Comparison of ENCODE assay signal across 1 cellular context in the genomic region with DNA sequence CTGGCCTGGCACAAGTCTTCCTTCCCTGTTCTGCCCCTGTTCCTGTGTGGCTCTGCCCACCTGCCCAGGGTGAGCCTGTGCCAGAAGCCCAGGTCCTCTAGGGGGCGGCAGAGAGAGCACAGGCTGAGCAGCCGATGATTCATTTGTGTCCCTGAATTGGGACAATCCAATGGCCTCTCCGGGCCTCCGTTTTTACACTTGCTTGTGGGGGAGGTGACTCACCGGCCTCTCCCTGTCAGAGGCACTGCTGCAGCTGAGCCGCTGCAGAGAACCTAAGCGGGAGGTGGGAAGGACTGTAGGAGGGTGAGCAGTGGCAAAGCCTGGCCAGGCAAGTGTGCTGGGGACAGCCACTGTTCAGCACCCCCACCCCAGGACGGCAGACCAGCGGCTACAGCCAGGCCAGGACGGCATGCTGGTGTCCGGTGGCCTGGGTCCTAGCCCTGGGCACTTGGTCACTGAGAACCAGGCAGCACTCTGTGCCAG.
TF ChIP-seq lines count a peak whose summit lies in the region.

No MANE protein-coding gene starts in this region.

TF ChIP-seq in HEK293, 187 proteins besides CTCF, POLR2A, EP300 and RAD21 (continued from another document and continues in another):
- TF ChIP-seq, protein P1, sequence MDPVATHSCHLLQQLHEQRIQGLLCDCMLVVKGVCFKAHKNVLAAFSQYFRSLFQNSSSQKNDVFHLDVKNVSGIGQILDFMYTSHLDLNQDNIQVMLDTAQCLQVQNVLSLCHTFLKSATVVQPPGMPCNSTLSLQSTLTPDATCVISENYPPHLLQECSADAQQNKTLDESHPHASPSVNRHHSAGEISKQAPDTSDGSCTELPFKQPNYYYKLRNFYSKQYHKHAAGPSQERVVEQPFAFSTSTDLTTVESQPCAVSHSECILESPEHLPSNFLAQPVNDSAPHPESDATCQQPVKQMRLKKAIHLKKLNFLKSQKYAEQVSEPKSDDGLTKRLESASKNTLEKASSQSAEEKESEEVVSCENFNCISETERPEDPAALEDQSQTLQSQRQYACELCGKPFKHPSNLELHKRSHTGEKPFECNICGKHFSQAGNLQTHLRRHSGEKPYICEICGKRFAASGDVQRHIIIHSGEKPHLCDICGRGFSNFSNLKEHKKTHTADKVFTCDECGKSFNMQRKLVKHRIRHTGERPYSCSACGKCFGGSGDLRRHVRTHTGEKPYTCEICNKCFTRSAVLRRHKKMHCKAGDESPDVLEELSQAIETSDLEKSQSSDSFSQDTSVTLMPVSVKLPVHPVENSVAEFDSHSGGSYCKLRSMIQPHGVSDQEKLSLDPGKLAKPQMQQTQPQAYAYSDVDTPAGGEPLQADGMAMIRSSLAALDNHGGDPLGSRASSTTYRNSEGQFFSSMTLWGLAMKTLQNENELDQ (tag by site-specific recombination; IDR thresholded peaks at IDR 0.05; ENCODE audit: low read depth), result no peak
- TF ChIP-seq TRIM28 (IDR thresholded peaks at IDR 0.05; ENCODE audit: borderline replicate concordance, low read length) (peak; percentile 96), ZBTB8A (tag by site-specific recombination; IDR thresholded peaks at IDR 0.05) (no peak), ZNF658 (tag by site-specific recombination; IDR thresholded peaks at IDR 0.05) (no peak), ZNF768 (tag by site-specific recombination; IDR thresholded peaks at IDR 0.05) (no peak), ZBTB17 (tag by site-specific recombination; IDR thresholded peaks at IDR 0.05) (peak; percentile 81), ZNF416 (tag by site-specific recombination; IDR thresholded peaks at IDR 0.05) (no peak), ZNF174 (tag by site-specific recombination; IDR thresholded peaks at IDR 0.05) (no peak), ZNF132 (tag by site-specific recombination; IDR thresholded peaks at IDR 0.05; ENCODE audit: borderline replicate concordance) (no peak), ZNF473 (tag by site-specific recombination; IDR thresholded peaks at IDR 0.05) (no peak), ZNF777 (tag by site-specific recombination; IDR thresholded peaks at IDR 0.05; ENCODE audit: borderline replicate concordance) (no peak), ZNF48 (tag by site-specific recombination; IDR thresholded peaks at IDR 0.05) (no peak), MZF1 (tag by site-specific recombination; IDR thresholded peaks at IDR 0.05; ENCODE audit: borderline replicate concordance) (no peak), ZNF350 (tag by site-specific recombination; IDR thresholded peaks at IDR 0.05) (no peak), ZNF623 (tag by site-specific recombination; IDR thresholded peaks at IDR 0.05) (0 out of 2 replicates have a peak, but pooled peaks have one; percentile 7), ZNF596 (tag by site-specific recombination; IDR thresholded peaks at IDR 0.05) (no peak), REPIN1 (tag by site-specific recombination; IDR thresholded peaks at IDR 0.05; ENCODE audit: low read depth) (no peak), ZNF549 (tag by site-specific recombination; IDR thresholded peaks at IDR 0.05) (no peak), GLIS2 (tag by site-specific recombination; IDR thresholded peaks at IDR 0.05) (peak; percentile 83), ZNF670 (tag by site-specific recombination; IDR thresholded peaks at IDR 0.05; ENCODE audit: low read depth) (no peak), MYNN (tag by site-specific recombination; IDR thresholded peaks at IDR 0.05; ENCODE audit: borderline replicate concordance) (no peak), MEIS1 (CRISPR knock-in tag; IDR thresholded peaks at IDR 0.05; ENCODE audit: borderline replicate concordance) (no peak), ZNF530 (tag by site-specific recombination; IDR thresholded peaks at IDR 0.05; ENCODE audit: low read depth) (no peak), PRDM1 (tag by site-specific recombination; IDR thresholded peaks at IDR 0.05) (no peak), ZNF501 (tag by site-specific recombination; IDR thresholded peaks at IDR 0.05) (0 out of 2 replicates have a peak, but pooled peaks have one; percentile 29), ZNF202 (tag by site-specific recombination; IDR thresholded peaks at IDR 0.05; ENCODE audit: borderline replicate concordance) (no peak), ZNF785 (tag by site-specific recombination; IDR thresholded peaks at IDR 0.05) (no peak), ZNF239 (tag by site-specific recombination; IDR thresholded peaks at IDR 0.05) (no peak), YY1 (tag by site-specific recombination; IDR thresholded peaks at IDR 0.05) (no peak), KLF1 (tag by site-specific recombination; IDR thresholded peaks at IDR 0.05) (no peak), ZNF830 (tag by site-specific recombination; IDR thresholded peaks at IDR 0.05; ENCODE audit: low read depth) (no peak), ZBTB48 (tag by site-specific recombination; IDR thresholded peaks at IDR 0.05) (peak; percentile 39; the same call in 1 of the 2 replicates), ZBTB1 (tag by site-specific recombination; IDR thresholded peaks at IDR 0.05) (no peak), ZNF837 (tag by site-specific recombination; IDR thresholded peaks at IDR 0.05) (no peak), ZNF426 (tag by site-specific recombination; IDR thresholded peaks at IDR 0.05) (no peak), ZNF561 (tag by site-specific recombination; IDR thresholded peaks at IDR 0.05; ENCODE audit: borderline replicate concordance) (0 out of 2 replicates have a peak, but pooled peaks have one; percentile 21), ZNF223 (tag by site-specific recombination; IDR thresholded peaks at IDR 0.05) (no peak), ZFHX2 (tag by site-specific recombination; conservative IDR thresholded peaks at IDR 0.05) (peak; percentile 72), ZSCAN30 (tag by site-specific recombination; IDR thresholded peaks at IDR 0.05) (peak; percentile 22; the same call in 1 of the 2 replicates), IKZF3 (tag by site-specific recombination; IDR thresholded peaks at IDR 0.05) (peak; percentile 96)
- TF ChIP-seq, protein P2, sequence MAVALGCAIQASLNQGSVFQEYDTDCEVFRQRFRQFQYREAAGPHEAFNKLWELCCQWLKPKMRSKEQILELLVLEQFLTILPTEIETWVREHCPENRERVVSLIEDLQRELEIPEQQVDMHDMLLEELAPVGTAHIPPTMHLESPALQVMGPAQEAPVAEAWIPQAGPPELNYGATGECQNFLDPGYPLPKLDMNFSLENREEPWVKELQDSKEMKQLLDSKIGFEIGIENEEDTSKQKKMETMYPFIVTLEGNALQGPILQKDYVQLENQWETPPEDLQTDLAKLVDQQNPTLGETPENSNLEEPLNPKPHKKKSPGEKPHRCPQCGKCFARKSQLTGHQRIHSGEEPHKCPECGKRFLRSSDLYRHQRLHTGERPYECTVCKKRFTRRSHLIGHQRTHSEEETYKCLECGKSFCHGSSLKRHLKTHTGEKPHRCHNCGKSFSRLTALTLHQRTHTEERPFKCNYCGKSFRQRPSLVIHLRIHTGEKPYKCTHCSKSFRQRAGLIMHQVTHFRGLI (tag by site-specific recombination; IDR thresholded peaks at IDR 0.05), result no peak
- TF ChIP-seq, protein P3, sequence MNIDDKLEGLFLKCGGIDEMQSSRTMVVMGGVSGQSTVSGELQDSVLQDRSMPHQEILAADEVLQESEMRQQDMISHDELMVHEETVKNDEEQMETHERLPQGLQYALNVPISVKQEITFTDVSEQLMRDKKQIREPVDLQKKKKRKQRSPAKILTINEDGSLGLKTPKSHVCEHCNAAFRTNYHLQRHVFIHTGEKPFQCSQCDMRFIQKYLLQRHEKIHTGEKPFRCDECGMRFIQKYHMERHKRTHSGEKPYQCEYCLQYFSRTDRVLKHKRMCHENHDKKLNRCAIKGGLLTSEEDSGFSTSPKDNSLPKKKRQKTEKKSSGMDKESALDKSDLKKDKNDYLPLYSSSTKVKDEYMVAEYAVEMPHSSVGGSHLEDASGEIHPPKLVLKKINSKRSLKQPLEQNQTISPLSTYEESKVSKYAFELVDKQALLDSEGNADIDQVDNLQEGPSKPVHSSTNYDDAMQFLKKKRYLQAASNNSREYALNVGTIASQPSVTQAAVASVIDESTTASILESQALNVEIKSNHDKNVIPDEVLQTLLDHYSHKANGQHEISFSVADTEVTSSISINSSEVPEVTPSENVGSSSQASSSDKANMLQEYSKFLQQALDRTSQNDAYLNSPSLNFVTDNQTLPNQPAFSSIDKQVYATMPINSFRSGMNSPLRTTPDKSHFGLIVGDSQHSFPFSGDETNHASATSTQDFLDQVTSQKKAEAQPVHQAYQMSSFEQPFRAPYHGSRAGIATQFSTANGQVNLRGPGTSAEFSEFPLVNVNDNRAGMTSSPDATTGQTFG (tag by site-specific recombination; IDR thresholded peaks at IDR 0.05; ENCODE audit: borderline replicate concordance), result no peak
- TF ChIP-seq, protein P4, sequence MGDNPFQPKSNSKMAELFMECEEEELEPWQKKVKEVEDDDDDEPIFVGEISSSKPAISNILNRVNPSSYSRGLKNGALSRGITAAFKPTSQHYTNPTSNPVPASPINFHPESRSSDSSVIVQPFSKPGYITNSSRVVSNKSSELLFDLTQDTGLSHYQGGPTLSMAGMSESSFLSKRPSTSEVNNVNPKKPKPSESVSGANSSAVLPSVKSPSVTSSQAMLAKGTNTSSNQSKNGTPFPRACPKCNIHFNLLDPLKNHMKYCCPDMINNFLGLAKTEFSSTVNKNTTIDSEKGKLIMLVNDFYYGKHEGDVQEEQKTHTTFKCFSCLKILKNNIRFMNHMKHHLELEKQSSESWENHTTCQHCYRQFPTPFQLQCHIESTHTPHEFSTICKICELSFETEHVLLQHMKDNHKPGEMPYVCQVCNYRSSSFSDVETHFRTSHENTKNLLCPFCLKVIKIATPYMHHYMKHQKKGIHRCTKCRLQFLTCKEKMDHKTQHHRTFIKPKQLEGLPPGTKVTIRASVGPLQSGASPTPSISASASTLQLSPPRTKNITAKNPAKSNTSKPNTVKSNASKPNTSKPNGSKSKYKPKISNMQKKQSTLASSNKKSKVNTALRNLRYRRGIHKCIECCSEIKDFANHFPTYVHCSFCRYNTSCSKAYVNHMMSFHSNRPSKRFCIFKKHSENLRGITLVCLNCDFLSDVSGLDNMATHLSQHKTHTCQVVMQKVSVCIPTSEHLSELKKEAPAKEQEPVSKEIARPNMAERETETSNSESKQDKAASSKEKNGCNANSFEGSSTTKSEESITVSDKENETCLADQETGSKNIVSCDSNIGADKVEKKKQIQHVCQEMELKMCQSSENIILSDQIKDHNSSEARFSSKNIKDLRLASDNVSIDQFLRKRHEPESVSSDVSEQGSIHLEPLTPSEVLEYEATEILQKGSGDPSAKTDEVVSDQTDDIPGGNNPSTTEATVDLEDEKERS (tag by site-specific recombination; IDR thresholded peaks at IDR 0.05), result no peak
- TF ChIP-seq, protein P5, sequence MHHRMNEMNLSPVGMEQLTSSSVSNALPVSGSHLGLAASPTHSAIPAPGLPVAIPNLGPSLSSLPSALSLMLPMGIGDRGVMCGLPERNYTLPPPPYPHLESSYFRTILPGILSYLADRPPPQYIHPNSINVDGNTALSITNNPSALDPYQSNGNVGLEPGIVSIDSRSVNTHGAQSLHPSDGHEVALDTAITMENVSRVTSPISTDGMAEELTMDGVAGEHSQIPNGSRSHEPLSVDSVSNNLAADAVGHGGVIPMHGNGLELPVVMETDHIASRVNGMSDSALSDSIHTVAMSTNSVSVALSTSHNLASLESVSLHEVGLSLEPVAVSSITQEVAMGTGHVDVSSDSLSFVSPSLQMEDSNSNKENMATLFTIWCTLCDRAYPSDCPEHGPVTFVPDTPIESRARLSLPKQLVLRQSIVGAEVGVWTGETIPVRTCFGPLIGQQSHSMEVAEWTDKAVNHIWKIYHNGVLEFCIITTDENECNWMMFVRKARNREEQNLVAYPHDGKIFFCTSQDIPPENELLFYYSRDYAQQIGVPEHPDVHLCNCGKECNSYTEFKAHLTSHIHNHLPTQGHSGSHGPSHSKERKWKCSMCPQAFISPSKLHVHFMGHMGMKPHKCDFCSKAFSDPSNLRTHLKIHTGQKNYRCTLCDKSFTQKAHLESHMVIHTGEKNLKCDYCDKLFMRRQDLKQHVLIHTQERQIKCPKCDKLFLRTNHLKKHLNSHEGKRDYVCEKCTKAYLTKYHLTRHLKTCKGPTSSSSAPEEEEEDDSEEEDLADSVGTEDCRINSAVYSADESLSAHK (tag by site-specific recombination; IDR thresholded peaks at IDR 0.05), result no peak
- TF ChIP-seq, protein P6, sequence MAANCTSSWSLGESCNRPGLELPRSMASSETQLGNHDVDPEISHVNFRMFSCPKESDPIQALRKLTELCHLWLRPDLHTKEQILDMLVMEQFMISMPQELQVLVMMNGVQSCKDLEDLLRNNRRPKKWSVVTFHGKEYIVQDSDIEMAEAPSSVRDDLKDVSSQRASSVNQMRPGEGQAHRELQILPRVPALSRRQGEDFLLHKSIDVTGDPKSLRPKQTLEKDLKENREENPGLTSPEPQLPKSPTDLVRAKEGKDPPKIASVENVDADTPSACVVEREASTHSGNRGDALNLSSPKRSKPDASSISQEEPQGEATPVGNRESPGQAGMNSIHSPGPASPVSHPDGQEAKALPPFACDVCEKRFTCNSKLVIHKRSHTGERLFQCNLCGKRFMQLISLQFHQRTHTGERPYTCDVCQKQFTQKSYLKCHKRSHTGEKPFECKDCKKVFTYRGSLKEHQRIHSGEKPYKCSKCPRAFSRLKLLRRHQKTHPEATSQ (tag by site-specific recombination; IDR thresholded peaks at IDR 0.05), result no peak
- TF ChIP-seq, protein P7, sequence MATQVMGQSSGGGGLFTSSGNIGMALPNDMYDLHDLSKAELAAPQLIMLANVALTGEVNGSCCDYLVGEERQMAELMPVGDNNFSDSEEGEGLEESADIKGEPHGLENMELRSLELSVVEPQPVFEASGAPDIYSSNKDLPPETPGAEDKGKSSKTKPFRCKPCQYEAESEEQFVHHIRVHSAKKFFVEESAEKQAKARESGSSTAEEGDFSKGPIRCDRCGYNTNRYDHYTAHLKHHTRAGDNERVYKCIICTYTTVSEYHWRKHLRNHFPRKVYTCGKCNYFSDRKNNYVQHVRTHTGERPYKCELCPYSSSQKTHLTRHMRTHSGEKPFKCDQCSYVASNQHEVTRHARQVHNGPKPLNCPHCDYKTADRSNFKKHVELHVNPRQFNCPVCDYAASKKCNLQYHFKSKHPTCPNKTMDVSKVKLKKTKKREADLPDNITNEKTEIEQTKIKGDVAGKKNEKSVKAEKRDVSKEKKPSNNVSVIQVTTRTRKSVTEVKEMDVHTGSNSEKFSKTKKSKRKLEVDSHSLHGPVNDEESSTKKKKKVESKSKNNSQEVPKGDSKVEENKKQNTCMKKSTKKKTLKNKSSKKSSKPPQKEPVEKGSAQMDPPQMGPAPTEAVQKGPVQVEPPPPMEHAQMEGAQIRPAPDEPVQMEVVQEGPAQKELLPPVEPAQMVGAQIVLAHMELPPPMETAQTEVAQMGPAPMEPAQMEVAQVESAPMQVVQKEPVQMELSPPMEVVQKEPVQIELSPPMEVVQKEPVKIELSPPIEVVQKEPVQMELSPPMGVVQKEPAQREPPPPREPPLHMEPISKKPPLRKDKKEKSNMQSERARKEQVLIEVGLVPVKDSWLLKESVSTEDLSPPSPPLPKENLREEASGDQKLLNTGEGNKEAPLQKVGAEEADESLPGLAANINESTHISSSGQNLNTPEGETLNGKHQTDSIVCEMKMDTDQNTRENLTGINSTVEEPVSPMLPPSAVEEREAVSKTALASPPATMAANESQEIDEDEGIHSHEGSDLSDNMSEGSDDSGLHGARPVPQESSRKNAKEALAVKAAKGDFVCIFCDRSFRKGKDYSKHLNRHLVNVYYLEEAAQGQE (tag by site-specific recombination; IDR thresholded peaks at IDR 0.05), result peak; percentile 75
